11 cellular contexts compared by ENCODE assay signal in genomic region chr14:77988966-77989365, GRCh38.
DNase-seq lines count a peak whose midpoint lies in the region; ATAC-seq, FAIRE-seq and TF ChIP-seq lines count a peak whose summit lies in the region.
"Had no signal": no experiment of that assay in that cellular context is flagged by ENCODE, and none has a peak within 500 bp of the region (broad histone marks: within the 10 kb centered on the region; RNA-seq: fewer than 3 reads in every experiment).

No MANE protein-coding gene starts in this region.

- H3K4me1 ChIP-seq in stomach: peaks cover 0 to 11% (median 0%) of the 10 kb centered on the region in 4 donors
- H3K4me1 ChIP-seq in colonic mucosa: no peaks in the 10 kb centered on the region

- no peak overlapping the region for H3K4me3 ChIP-seq in bronchial epithelial cell (ENCODE audit: low read depth, low read length)
- H3K4me3 ChIP-seq in stomach: no peak overlapping the region
- H3K4me3 ChIP-seq in colonic mucosa: no peak overlapping the region

- H3K36me3 ChIP-seq in bronchial epithelial cell (ENCODE audit: control insufficient read depth, insufficient read depth, low read length) (no peaks in the 10 kb centered on the region), stomach (no peaks in the 10 kb centered on the region), colonic mucosa (no peaks in the 10 kb centered on the region)

- peak; percentile 89 for FAIRE-seq in H54 (lab: Jason Lieb, UNC)
- FAIRE-seq in bronchial epithelial cell (lab: Jason Lieb, UNC): no peak
- no peak for FAIRE-seq in frontal cortex (lab: Jason Lieb, UNC)

- H3K9me3 ChIP-seq in stomach (no peaks in the 10 kb centered on the region), colonic mucosa (no peaks in the 10 kb centered on the region)

- no peak for ATAC-seq in GM18498 (IDR thresholded peaks at IDR 0.05; ENCODE audit: unreplicated experiment)

- H3K9ac ChIP-seq in colonic mucosa (ENCODE audit: low read depth in 2 of 2, low read length in 2 of 2): no peak overlapping the region

- TF ChIP-seq POLR2A in H54 (IDR thresholded peaks at IDR 0.05; ENCODE audit: low read depth, low read length) (no peak), stomach (IDR thresholded peaks at IDR 0.05) (no peak)

- TF ChIP-seq CTCF in bronchial epithelial cell (IDR thresholded peaks at IDR 0.05; ENCODE audit: insufficient read depth, low read length, severe bottlenecking) (no peak), stomach (IDR thresholded peaks at IDR 0.05) (no peak), colonic mucosa (IDR thresholded peaks at IDR 0.05) (no peak)

- intact Hi-C loops in stomach (cut with DNase I; ENCODE audit: low total_unique reads): no loop called here
- intact Hi-C loops in colonic mucosa (cut with DNase I): no loop called here

- DNase-seq in H54 (ENCODE audit: insufficient read length, low spot score) (peak; percentile 62), bronchial epithelial cell (ENCODE audit: low read depth) (peak; percentile 62), hypothalamus (lab: John Stamatoyannopoulos, UW) (peak in 39 of 51 donors; percentile 16 to 92 (median 74)), stomach (no peak), colonic mucosa (no peak), HuH-7.5 (ENCODE audit: low spot score) (no peak), frontal cortex (ENCODE audit: low spot score in 2 of 2) (no peak)
- DNase-seq: NCI-H1417 treated with DMSO at 0.1 percent for 48 hours; SHP77 treated with DMSO at 0.1 percent for 48 hours; stimulated activated CD4-positive, alpha-beta T cell treated with anti-CD3 and anti-CD28 coated beads, Interleukin-2, amount 100 ng/mL, for 24 hours had no signal

- no peak for TF ChIP-seq EP300 in stomach (IDR thresholded peaks at IDR 0.05)

- peak overlapping the region in 3 of 5 donors; percentile 15 to 65 (median 60) for H3K27ac ChIP-seq in stomach
- no peak overlapping the region for H3K27ac ChIP-seq in colonic mucosa

- WGBS in stomach, 5 donors: 66 to 84% (median 74%) methylated on average over 2 of the region's 2 CpGs

- H3K27me3 ChIP-seq in bronchial epithelial cell (ENCODE audit: control insufficient read depth, insufficient read depth, low read length) (no peaks in the 10 kb centered on the region), stomach (no peaks in the 10 kb centered on the region), colonic mucosa (no peaks in the 10 kb centered on the region)

Comparison
In these comparisons a context has a peak if more than half of its experiments do, and no peak if none do; other contexts are left out.
1. DNase-seq: peak in H54 (single experiment), bronchial epithelial cell (single experiment) and hypothalamus (39 of 51); none in stomach (single experiment), colonic mucosa (single experiment), HuH-7.5 (single experiment) and frontal cortex (0 of 2).